ENCODE assay signal across 1 cellular context in genomic region chr18:49459404-49460171, GRCh38.
TF ChIP-seq lines count a peak whose summit lies in the region.

No MANE protein-coding gene starts in this region.

TF ChIP-seq in SK-N-SH, 30 proteins besides CTCF, POLR2A, EP300 and RAD21 (continued from another document):
- TF ChIP-seq YY1 (IDR thresholded peaks at IDR 0.05; ENCODE audit: low read depth) (no peak), NFIC (IDR thresholded peaks at IDR 0.05; ENCODE audit: borderline replicate concordance) (no peak), JUND (IDR thresholded peaks at IDR 0.05) (no peak), SMC3 (IDR thresholded peaks at IDR 0.05; ENCODE audit: low read depth, low read length) (no peak), PBX3 (IDR thresholded peaks at IDR 0.05) (no peak), GATA2 (CRISPR knock-in tag; IDR thresholded peaks at IDR 0.05) (no peak), MEF2A (IDR thresholded peaks at IDR 0.05; ENCODE audit: borderline replicate concordance, low read depth) (no peak)
